ENCODE assay signal across 10 cellular contexts in genomic region chr10:124912487-124912886, GRCh38.
"Had no signal": no experiment of that assay in that cellular context is flagged by ENCODE, and none has a peak within 500 bp of the region (broad histone marks: within the 10 kb centered on the region; RNA-seq: fewer than 3 reads in every experiment).

No MANE protein-coding gene starts in this region.

- H3K9me3 ChIP-seq: heart left ventricle, transverse colon had no signal

- H3K4me3 ChIP-seq: heart left ventricle, transverse colon had no signal

- DNase-seq: activated CD4-positive, alpha-beta T cell treated with anti-CD3 and anti-CD28 coated beads, Interleukin-2, amount 50 U/mL, for 1 hour; activated CD4-positive, CD25-positive, alpha-beta regulatory T cell; activated naive CD4-positive, alpha-beta T cell treated with anti-CD3 and anti-CD28 coated beads, Interleukin-2, amount 50 U/mL, for 16 hours; activated T-cell treated with anti-CD3 and anti-CD28 coated beads for 4 hours; heart left ventricle; stimulated activated CD4-positive, alpha-beta T cell treated with anti-CD3 and anti-CD28 coated beads, Interleukin-4, amount 100 ng/mL, for 4 hours; transverse colon had no signal

- H3K27me3 ChIP-seq: dorsolateral prefrontal cortex, heart left ventricle, transverse colon had no signal

- H3K27ac Mint-ChIP-seq: activated T-helper 17 cell treated with anti-CD3 and anti-CD28 coated beads, Interleukin-2, amount 50 U/mL, for 72 hours; natural killer cell treated with Interleukin-12 subunit alpha and Interleukin-12 subunit beta and Interleukin-15 and Interleukin-18, amount 100 ng/mL, for 72 hours had no signal

- H3K27me3 Mint-ChIP-seq: activated T-helper 17 cell treated with anti-CD3 and anti-CD28 coated beads, Interleukin-2, amount 50 U/mL, for 72 hours had no signal

- H3K9me3 Mint-ChIP-seq: activated T-helper 17 cell treated with anti-CD3 and anti-CD28 coated beads, Interleukin-2, amount 50 U/mL, for 72 hours; natural killer cell treated with Interleukin-12 subunit alpha and Interleukin-12 subunit beta and Interleukin-15 and Interleukin-18, amount 100 ng/mL, for 72 hours had no signal

- H3K36me3 ChIP-seq: heart left ventricle, transverse colon had no signal

- H3K36me3 Mint-ChIP-seq: natural killer cell treated with Interleukin-12 subunit alpha and Interleukin-12 subunit beta and Interleukin-15 and Interleukin-18, amount 100 ng/mL, for 72 hours had no signal

- H3K4me3 Mint-ChIP-seq: activated T-helper 17 cell treated with anti-CD3 and anti-CD28 coated beads, Interleukin-2, amount 50 U/mL, for 72 hours; natural killer cell treated with Interleukin-12 subunit alpha and Interleukin-12 subunit beta and Interleukin-15 and Interleukin-18, amount 100 ng/mL, for 72 hours had no signal

- H3K4me1 Mint-ChIP-seq: activated T-helper 17 cell treated with anti-CD3 and anti-CD28 coated beads, Interleukin-2, amount 50 U/mL, for 72 hours had no signal
